Comparison of ENCODE assay signal across 1 cellular context in the genomic region with DNA sequence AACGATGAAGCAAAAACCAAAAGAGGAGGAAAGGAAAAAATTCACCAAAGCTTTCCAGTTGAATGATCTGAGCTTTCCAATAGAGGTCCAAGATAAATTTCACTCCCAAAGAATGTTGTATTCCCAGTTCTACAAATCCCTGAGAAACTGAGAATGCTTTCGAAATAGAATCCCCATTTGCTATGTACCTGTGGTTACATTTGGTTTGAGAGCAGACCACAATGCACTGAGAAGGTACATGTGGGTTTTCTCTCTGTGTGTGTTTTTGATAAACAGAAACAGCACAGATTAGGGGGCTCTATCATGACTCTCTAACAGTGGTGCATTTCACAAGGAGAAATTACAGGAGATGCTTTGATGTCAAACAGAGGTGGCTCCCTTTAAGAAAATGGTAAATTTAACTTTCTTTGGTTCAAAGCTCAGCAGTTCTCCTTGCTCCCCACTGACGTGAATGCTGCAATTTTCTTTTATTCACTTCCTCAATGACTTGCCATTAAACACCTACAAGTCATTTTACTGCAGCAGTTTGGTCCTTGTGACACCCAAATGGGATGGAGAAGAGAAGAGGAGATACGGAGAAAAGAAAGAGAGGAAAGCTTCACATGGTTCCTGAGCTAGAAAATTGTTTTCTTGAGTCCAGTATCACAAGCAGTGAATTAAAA.
TF ChIP-seq lines count a peak whose summit lies in the region.

No MANE protein-coding gene starts in this region.

TF ChIP-seq in GM12878, 131 proteins besides CTCF, POLR2A, EP300 and RAD21:
- TF ChIP-seq, protein P1, sequence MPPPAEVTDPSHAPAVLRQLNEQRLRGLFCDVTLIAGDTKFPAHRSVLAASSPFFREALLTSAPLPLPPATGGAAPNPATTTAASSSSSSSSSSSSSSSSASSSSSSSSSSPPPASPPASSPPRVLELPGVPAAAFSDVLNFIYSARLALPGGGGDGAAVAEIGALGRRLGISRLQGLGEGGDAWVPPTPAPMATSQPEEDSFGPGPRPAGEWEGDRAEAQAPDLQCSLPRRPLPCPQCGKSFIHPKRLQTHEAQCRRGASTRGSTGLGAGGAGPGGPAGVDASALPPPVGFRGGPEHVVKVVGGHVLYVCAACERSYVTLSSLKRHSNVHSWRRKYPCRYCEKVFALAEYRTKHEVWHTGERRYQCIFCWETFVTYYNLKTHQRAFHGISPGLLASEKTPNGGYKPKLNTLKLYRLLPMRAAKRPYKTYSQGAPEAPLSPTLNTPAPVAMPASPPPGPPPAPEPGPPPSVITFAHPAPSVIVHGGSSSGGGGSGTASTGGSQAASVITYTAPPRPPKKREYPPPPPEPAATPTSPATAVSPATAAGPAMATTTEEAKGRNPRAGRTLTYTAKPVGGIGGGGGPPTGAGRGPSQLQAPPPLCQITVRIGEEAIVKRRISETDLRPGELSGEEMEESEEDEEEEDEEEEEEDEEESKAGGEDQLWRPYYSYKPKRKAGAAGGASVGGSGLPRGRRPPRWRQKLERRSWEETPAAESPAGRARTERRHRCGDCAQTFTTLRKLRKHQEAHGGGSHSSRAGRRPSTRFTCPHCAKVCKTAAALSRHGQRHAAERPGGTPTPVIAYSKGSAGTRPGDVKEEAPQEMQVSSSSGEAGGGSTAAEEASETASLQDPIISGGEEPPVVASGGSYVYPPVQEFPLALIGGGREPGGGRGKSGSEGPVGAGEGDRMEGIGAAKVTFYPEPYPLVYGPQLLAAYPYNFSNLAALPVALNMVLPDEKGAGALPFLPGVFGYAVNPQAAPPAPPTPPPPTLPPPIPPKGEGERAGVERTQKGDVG (CRISPR knock-in tag; IDR thresholded peaks at IDR 0.05), result no peak
- TF ChIP-seq BCL11A (IDR thresholded peaks at IDR 0.05; ENCODE audit: low read depth, low read length), result no peak
- TF ChIP-seq ZNF622 (IDR thresholded peaks at IDR 0.05), result no peak
- TF ChIP-seq EGR1 (IDR thresholded peaks at IDR 0.05; ENCODE audit: borderline replicate concordance in 1 of 2, low read depth in 2 of 2, low read length in 2 of 2), result no peak
- TF ChIP-seq IKZF2 (IDR thresholded peaks at IDR 0.05), result peak; percentile 44 to 51; a peak in 2 of 4 replicates
- TF ChIP-seq TARDBP (IDR thresholded peaks at IDR 0.05; ENCODE audit: borderline replicate concordance), result no peak
- TF ChIP-seq EED (IDR thresholded peaks at IDR 0.05; ENCODE audit: low read depth), result no peak
- TF ChIP-seq, protein P2, sequence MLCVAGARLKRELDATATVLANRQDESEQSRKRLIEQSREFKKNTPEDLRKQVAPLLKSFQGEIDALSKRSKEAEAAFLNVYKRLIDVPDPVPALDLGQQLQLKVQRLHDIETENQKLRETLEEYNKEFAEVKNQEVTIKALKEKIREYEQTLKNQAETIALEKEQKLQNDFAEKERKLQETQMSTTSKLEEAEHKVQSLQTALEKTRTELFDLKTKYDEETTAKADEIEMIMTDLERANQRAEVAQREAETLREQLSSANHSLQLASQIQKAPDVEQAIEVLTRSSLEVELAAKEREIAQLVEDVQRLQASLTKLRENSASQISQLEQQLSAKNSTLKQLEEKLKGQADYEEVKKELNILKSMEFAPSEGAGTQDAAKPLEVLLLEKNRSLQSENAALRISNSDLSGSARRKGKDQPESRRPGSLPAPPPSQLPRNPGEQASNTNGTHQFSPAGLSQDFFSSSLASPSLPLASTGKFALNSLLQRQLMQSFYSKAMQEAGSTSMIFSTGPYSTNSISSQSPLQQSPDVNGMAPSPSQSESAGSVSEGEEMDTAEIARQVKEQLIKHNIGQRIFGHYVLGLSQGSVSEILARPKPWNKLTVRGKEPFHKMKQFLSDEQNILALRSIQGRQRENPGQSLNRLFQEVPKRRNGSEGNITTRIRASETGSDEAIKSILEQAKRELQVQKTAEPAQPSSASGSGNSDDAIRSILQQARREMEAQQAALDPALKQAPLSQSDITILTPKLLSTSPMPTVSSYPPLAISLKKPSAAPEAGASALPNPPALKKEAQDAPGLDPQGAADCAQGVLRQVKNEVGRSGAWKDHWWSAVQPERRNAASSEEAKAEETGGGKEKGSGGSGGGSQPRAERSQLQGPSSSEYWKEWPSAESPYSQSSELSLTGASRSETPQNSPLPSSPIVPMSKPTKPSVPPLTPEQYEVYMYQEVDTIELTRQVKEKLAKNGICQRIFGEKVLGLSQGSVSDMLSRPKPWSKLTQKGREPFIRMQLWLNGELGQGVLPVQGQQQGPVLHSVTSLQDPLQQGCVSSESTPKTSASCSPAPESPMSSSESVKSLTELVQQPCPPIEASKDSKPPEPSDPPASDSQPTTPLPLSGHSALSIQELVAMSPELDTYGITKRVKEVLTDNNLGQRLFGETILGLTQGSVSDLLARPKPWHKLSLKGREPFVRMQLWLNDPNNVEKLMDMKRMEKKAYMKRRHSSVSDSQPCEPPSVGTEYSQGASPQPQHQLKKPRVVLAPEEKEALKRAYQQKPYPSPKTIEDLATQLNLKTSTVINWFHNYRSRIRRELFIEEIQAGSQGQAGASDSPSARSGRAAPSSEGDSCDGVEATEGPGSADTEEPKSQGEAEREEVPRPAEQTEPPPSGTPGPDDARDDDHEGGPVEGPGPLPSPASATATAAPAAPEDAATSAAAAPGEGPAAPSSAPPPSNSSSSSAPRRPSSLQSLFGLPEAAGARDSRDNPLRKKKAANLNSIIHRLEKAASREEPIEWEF (IDR thresholded peaks at IDR 0.05; ENCODE audit: insufficient replicate concordance, low read depth, low read length), result no peak
- TF ChIP-seq, protein P3, sequence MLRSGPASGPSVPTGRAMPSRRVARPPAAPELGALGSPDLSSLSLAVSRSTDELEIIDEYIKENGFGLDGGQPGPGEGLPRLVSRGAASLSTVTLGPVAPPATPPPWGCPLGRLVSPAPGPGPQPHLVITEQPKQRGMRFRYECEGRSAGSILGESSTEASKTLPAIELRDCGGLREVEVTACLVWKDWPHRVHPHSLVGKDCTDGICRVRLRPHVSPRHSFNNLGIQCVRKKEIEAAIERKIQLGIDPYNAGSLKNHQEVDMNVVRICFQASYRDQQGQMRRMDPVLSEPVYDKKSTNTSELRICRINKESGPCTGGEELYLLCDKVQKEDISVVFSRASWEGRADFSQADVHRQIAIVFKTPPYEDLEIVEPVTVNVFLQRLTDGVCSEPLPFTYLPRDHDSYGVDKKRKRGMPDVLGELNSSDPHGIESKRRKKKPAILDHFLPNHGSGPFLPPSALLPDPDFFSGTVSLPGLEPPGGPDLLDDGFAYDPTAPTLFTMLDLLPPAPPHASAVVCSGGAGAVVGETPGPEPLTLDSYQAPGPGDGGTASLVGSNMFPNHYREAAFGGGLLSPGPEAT (IDR thresholded peaks at IDR 0.05; ENCODE audit: low read depth), result no peak
